ENCODE assay signal across 8 cellular contexts in genomic region chr3:46488735-46489361, GRCh38. TPM values are rescaled to one million over a fixed set of nuclear protein-coding genes. Genes with fewer than 3 reads are reported as not detected.
A peak's percentile ranks its signal among the peaks of the same experiment; 100 is the strongest.
DNase-seq lines count a peak whose midpoint lies in the region; ATAC-seq and TF ChIP-seq lines count a peak whose summit lies in the region.

No MANE protein-coding gene starts in this region.

- H3K27me3 Mint-ChIP-seq in activated naive CD4-positive, alpha-beta T cell treated with anti-CD3 and anti-CD28 coated beads, Interleukin-2, amount 50 U/mL, for 24 hours, result peaks cover 2% of the 10 kb centered on the region

- peaks cover 16% of the 10 kb centered on the region for H3K4me1 Mint-ChIP-seq in activated naive CD4-positive, alpha-beta T cell treated with anti-CD3 and anti-CD28 coated beads, Interleukin-2, amount 50 U/mL, for 24 hours

- no peak for TF ChIP-seq POLR2A in upper lobe of left lung (IDR thresholded peaks at IDR 0.05)

- H3K27ac ChIP-seq in upper lobe of left lung, result no peak overlapping the region

- H3K27me3 ChIP-seq in GM06990 (replicated peaks; ENCODE audit: control insufficient read depth, insufficient read depth, low read length), result no peaks in the 10 kb centered on the region
- no peaks in the 10 kb centered on the region for H3K27me3 ChIP-seq in upper lobe of left lung

- H3K4me3 ChIP-seq in GM06990 (replicated peaks; ENCODE audit: low read depth, low read length) (no peak overlapping the region), upper lobe of left lung (peak overlapping the region in 2 of 4 donors; percentile 12 to 13)

- peak overlapping the region; percentile 45 for H3K4me3 Mint-ChIP-seq in activated naive CD4-positive, alpha-beta T cell treated with anti-CD3 and anti-CD28 coated beads, Interleukin-2, amount 50 U/mL, for 24 hours

- TF ChIP-seq CTCF in GM06990 (IDR thresholded peaks at IDR 0.05; ENCODE audit: insufficient read depth, low read length, poor library complexity, severe bottlenecking) (peak; percentile 100), upper lobe of left lung (IDR thresholded peaks at IDR 0.05) (peak; percentile 96 to 99 (median 98))

- CTCF ChIA-PET in HEK293T (lab: Yijun Ruan, JAX), result interaction anchor here (0.6 to 2.1 kb wide), 19 partner anchors 10 to 825 kb away, joined by 3 to 21 read pairs (median 4); no protein-coding TSS in a partner anchor

- H3K4me1 ChIP-seq in upper lobe of left lung, result peaks cover 4 to 14% (median 7%) of the 10 kb centered on the region in 4 donors

- TF ChIP-seq EP300 in upper lobe of left lung (IDR thresholded peaks at IDR 0.05), result no peak

- DNase-seq in GM06990 (ENCODE audit: extremely low read depth, insufficient read length) (peak; percentile 88), HEK293T (ENCODE audit: extremely low spot score) (peak; percentile 92), NAMALWA (ENCODE audit: low spot score) (peak; percentile 88), SKM-1 (lab: John Stamatoyannopoulos, UW; ENCODE audit: unreplicated experiment) (peak; percentile 89), head of caudate nucleus (peak; percentile 73 to 95 (median 89)), posterior cingulate gyrus (peak; percentile 65 to 98 (median 91)), upper lobe of left lung (peak; percentile 90 to 94)

- H3K36me3 ChIP-seq in GM06990 (ENCODE audit: control insufficient read depth, insufficient read depth, low read length) (no peaks in the 10 kb centered on the region), upper lobe of left lung (no peaks in the 10 kb centered on the region)

- H3K27ac Mint-ChIP-seq in activated naive CD4-positive, alpha-beta T cell treated with anti-CD3 and anti-CD28 coated beads, Interleukin-2, amount 50 U/mL, for 24 hours, result no peak overlapping the region

- POLR2A ChIA-PET in HEK293T (lab: Yijun Ruan, JAX), result interaction anchor here (1.0 to 2.2 kb wide), 2 partner anchors 69 to 141 kb away, joined by 3 to 7 read pairs; no protein-coding TSS in a partner anchor

- 12 to 30% methylated on average over 13 to 26 of the region's 26 CpGs for WGBS in upper lobe of left lung, 2 donors

- peak; percentile 94 to 96 for ATAC-seq in upper lobe of left lung (ENCODE audit: low FRiP score in 2 of 2)

- H3K36me3 Mint-ChIP-seq in activated naive CD4-positive, alpha-beta T cell treated with anti-CD3 and anti-CD28 coated beads, Interleukin-2, amount 50 U/mL, for 24 hours, result no peaks in the 10 kb centered on the region

- no peaks in the 10 kb centered on the region for H3K9me3 ChIP-seq in upper lobe of left lung

- no peaks in the 10 kb centered on the region for H3K9me3 Mint-ChIP-seq in activated naive CD4-positive, alpha-beta T cell treated with anti-CD3 and anti-CD28 coated beads, Interleukin-2, amount 50 U/mL, for 24 hours

- intact Hi-C loops in head of caudate nucleus (cut with DNase I) (loop anchor here (5.0 kb wide), 1 partner anchor 143 kb away; no protein-coding TSS in a partner anchor), posterior cingulate gyrus (cut with DNase I) (loop anchor here (2.0 to 10.0 kb wide), 2 partner anchors 140 to 206 kb away; partner anchors contain the start of gene ALS2CL)

TF ChIP-seq in HEK293T, 16 proteins besides CTCF, POLR2A, EP300 and RAD21:
- no peak for TF ChIP-seq ZNF384 (IDR thresholded peaks at IDR 0.05)
- no peak for TF ChIP-seq SP1 (IDR thresholded peaks at IDR 0.05)
- no peak for TF ChIP-seq TARDBP (IDR thresholded peaks at IDR 0.05)
- TF ChIP-seq ARNT (IDR thresholded peaks at IDR 0.05), result no peak
- no peak for TF ChIP-seq FOXM1 (IDR thresholded peaks at IDR 0.05; ENCODE audit: borderline replicate concordance)
- no peak for TF ChIP-seq SUZ12 (IDR thresholded peaks at IDR 0.05)
- no peak for TF ChIP-seq ELF4 (IDR thresholded peaks at IDR 0.05)
- 0 out of 2 replicates have a peak, but pooled peaks have one; percentile 15 for TF ChIP-seq CTBP1 (IDR thresholded peaks at IDR 0.05; ENCODE audit: borderline replicate concordance)
- TF ChIP-seq L3MBTL2 (conservative IDR thresholded peaks at IDR 0.05), result peak; percentile 34
TF ChIP-seq in HEK293T: peak in this region for 2.

RNA-seq across cellular contexts. Expression of gene RTP3, which starts 8.9 kb away (rescaled TPM):
- total RNA-seq in upper lobe of left lung, result not detected

RNA-seq across cellular contexts. Expression of gene LTF, which starts 24.1 kb away (rescaled TPM):
- total RNA-seq in upper lobe of left lung, result 10 to 100 TPM in 3 of 6 donors, 1 to 10 TPM in 3; 3.3 to 85.9 (median 12.5) TPM
